In genomic region chr9:101226161-101226560, GRCh38 we compare ENCODE assay signal across 28 cellular contexts.
"Had no signal": no experiment of that assay in that cellular context is flagged by ENCODE, and none has a peak within 500 bp of the region (broad histone marks: within the 10 kb centered on the region; RNA-seq: fewer than 3 reads in every experiment).

No MANE protein-coding gene starts in this region.

- H3K27me3 ChIP-seq: adrenal gland, brain microvascular endothelial cell, gastrocnemius medialis, heart left ventricle, neutrophil, pancreas, right atrium auricular region, uterus had no signal

- H3K27ac ChIP-seq: adrenal gland, brain microvascular endothelial cell, epithelial cell of prostate, gastrocnemius medialis, heart left ventricle, left ventricle myocardium inferior, neutrophil, pancreas, psoas muscle, right atrium auricular region, thoracic aorta, uterus had no signal

- ATAC-seq: gastrocnemius medialis; heart left ventricle; pancreas; psoas muscle; stimulated activated naive B cell treated with anti-CD40 and anti-IgM and Interleukin-4, amounts not matched to agents 10 μg/mL and 1 μg/mL and 100 μg/mL, for 72 hours had no signal

- H3K36me3 ChIP-seq: adrenal gland, brain microvascular endothelial cell, gastrocnemius medialis, heart left ventricle, left ventricle myocardium inferior, neutrophil, pancreas, right atrium auricular region, thoracic aorta, uterus had no signal

- H3K4me3 ChIP-seq: adrenal gland, gastrocnemius medialis, heart left ventricle, left ventricle myocardium inferior, lung, pancreas, psoas muscle, right atrium auricular region, thoracic aorta, uterus had no signal

- H3K36me3 Mint-ChIP-seq: activated naive CD8-positive, alpha-beta T cell treated with anti-CD3 and anti-CD28 coated beads for 36 hours; naive B cell; stimulated activated naive B cell treated with anti-CD40 and anti-IgM and Interleukin-4, amounts not matched to agents 10 μg/mL and 1 μg/mL and 100 μg/mL, for 72 hours; type B pancreatic cell had no signal

- H3K4me3 Mint-ChIP-seq: activated naive CD4-positive, alpha-beta T cell treated with anti-CD3 and anti-CD28 coated beads for 36 hours; activated naive CD8-positive, alpha-beta T cell treated with anti-CD3 and anti-CD28 coated beads for 36 hours; naive B cell; nephron progenitor cell; stimulated activated naive B cell treated with anti-CD40 and anti-IgM and Interleukin-4, amounts not matched to agents 10 μg/mL and 1 μg/mL and 100 μg/mL, for 72 hours; T-helper 2 cell treated with Interferon-gamma antibody and Interleukin-4, amounts not matched to agents 5 μg/mL and 100 μg/mL, for 36 hours; type B pancreatic cell had no signal

- H3K9me3 Mint-ChIP-seq: activated naive CD4-positive, alpha-beta T cell treated with anti-CD3 and anti-CD28 coated beads for 36 hours; activated naive CD8-positive, alpha-beta T cell treated with anti-CD3 and anti-CD28 coated beads for 36 hours; stimulated activated naive B cell treated with anti-CD40 and anti-IgM and Interleukin-4, amounts not matched to agents 10 μg/mL and 1 μg/mL and 100 μg/mL, for 72 hours; T-helper 2 cell treated with Interferon-gamma antibody and Interleukin-4, amounts not matched to agents 5 μg/mL and 100 μg/mL, for 36 hours; type B pancreatic cell had no signal

- H3K9me3 ChIP-seq: adrenal gland, gastrocnemius medialis, neutrophil, pancreas, psoas muscle, right atrium auricular region, thoracic aorta, uterus had no signal

- H3K4me1 ChIP-seq: adrenal gland, gastrocnemius medialis, heart left ventricle, left ventricle myocardium inferior, pancreas, psoas muscle, right atrium auricular region, uterus had no signal

- H3K27ac Mint-ChIP-seq: activated naive CD4-positive, alpha-beta T cell treated with anti-CD3 and anti-CD28 coated beads for 36 hours; activated naive CD8-positive, alpha-beta T cell treated with anti-CD3 and anti-CD28 coated beads for 36 hours; naive B cell; nephron progenitor cell; stimulated activated naive B cell treated with anti-CD40 and anti-IgM and Interleukin-4, amounts not matched to agents 10 μg/mL and 1 μg/mL and 100 μg/mL, for 72 hours; T-helper 2 cell treated with Interferon-gamma antibody and Interleukin-4, amounts not matched to agents 5 μg/mL and 100 μg/mL, for 36 hours; type B pancreatic cell had no signal

- DNase-seq: activated CD4-positive, alpha-beta T cell treated with anti-CD3 and anti-CD28 coated beads for 4 hours; activated CD4-positive, alpha-beta T cell treated with anti-CD3 and anti-CD28 coated beads, Interleukin-2, amount 50 U/mL, for 4 hours; activated CD4-positive, CD25-positive, alpha-beta regulatory T cell; activated effector memory CD4-positive, alpha-beta T cell treated with Interleukin-2 at 50 U/mL for 16 hours; activated naive CD4-positive, alpha-beta T cell treated with anti-CD3 and anti-CD28 coated beads for 36 hours; activated naive CD8-positive, alpha-beta T cell treated with anti-CD3 and anti-CD28 coated beads for 36 hours; adrenal gland; brain microvascular endothelial cell; gastrocnemius medialis; heart left ventricle; kidney glomerular epithelial cell; left ventricle myocardium inferior; naive B cell; nephron progenitor cell; pancreas; psoas muscle; stimulated activated CD4-positive, alpha-beta T cell treated with anti-CD3 and anti-CD28 coated beads, Interleukin-15, amount 100 ng/mL, for 24 hours; stimulated activated CD4-positive, alpha-beta T cell treated with anti-CD3 and anti-CD28 coated beads, Interleukin-2, amount 100 ng/mL, for 24 hours; stimulated activated naive B cell treated with anti-CD40 and anti-IgM and Interleukin-4, amounts not matched to agents 10 μg/mL and 1 μg/mL and 100 μg/mL, for 72 hours; T-helper 1 cell; uterus had no signal

- H3K4me1 Mint-ChIP-seq: naive B cell; stimulated activated naive B cell treated with anti-CD40 and anti-IgM and Interleukin-4, amounts not matched to agents 10 μg/mL and 1 μg/mL and 100 μg/mL, for 72 hours had no signal
